ENCODE assay signal across 8 cellular contexts in genomic region chr13:113584205-113584869, GRCh38. TPM values are rescaled to one million over a fixed set of nuclear protein-coding genes. Genes with fewer than 3 reads are reported as not detected.
DNase-seq lines count a peak whose midpoint lies in the region; ATAC-seq and TF ChIP-seq lines count a peak whose summit lies in the region.

Gene TFDP1 (plus strand): TSS chr13:113584753. CDS start chr13:113585838, 1,085 bp downstream.

- peaks cover 28% of the 10 kb centered on the region for H3K4me1 Mint-ChIP-seq in activated B cell treated with CpG ODN at 0.5 μM for 24 hours

- H3K36me3 Mint-ChIP-seq in activated B cell treated with CpG ODN at 0.5 μM for 24 hours (ENCODE audit: low read depth): peaks cover 19% of the 10 kb centered on the region

- no peak for TF ChIP-seq CTCF in activated B cell treated with CpG ODN at 0.5 μM for 24 hours (IDR thresholded peaks at IDR 0.05)

- H3K4me3 Mint-ChIP-seq in activated B cell treated with CpG ODN at 0.5 μM for 24 hours: peak within 1 kb of the TSS; percentile 86

- CTCF ChIA-PET in activated B cell treated with CpG ODN at 0.5 μM for 24 hours (lab: Charles Lee): no interaction called here

- DNase-seq in AG20443 (ENCODE audit: low spot score) (peak; percentile 98), NCI-H226 (peak; percentile 80), activated B cell treated with CpG ODN at 0.5 μM for 24 hours (peak; percentile 55), cerebellar cortex (ENCODE audit: low spot score) (peak; percentile 87), islet precursor cell (peak; percentile 93)
- peak; percentile 76 for DNase-seq in stimulated activated CD4-positive, alpha-beta T cell treated with anti-CD3 and anti-CD28 coated beads, Interleukin-12 subunit alpha, Interleukin-12 subunit beta, amount 100 ng/mL, for 4 hours

- no peaks in the 10 kb centered on the region for H3K27me3 Mint-ChIP-seq in activated B cell treated with CpG ODN at 0.5 μM for 24 hours

- H3K27ac Mint-ChIP-seq in activated B cell treated with CpG ODN at 0.5 μM for 24 hours: peak within 1 kb of the TSS; percentile 60

- intact Hi-C loops in activated B cell treated with CpG ODN at 0.5 μM for 24 hours (cut with micrococcal nuclease): no loop called here

- POLR2A ChIA-PET in activated B cell treated with CpG ODN at 0.5 μM for 24 hours (lab: Charles Lee): no interaction called here

- no peaks in the 10 kb centered on the region for H3K9me3 Mint-ChIP-seq in activated B cell treated with CpG ODN at 0.5 μM for 24 hours

- peak; percentile 83 for ATAC-seq in GM19025 (IDR thresholded peaks at IDR 0.05; ENCODE audit: low read depth, unreplicated experiment)
- peak; percentile 87 for ATAC-seq in HG03175 (IDR thresholded peaks at IDR 0.05; ENCODE audit: unreplicated experiment)
- ATAC-seq in activated B cell treated with CpG ODN at 0.5 μM for 24 hours (ENCODE audit: low read depth): peak; percentile 92

RNA-seq across cellular contexts. Expression of gene TFDP1, which starts in this region (rescaled TPM):
- total RNA-seq in activated B cell treated with CpG ODN at 0.5 μM for 24 hours: 53.1 and 54.3 TPM in 2 replicates

Comparison
In these comparisons a context has a peak if more than half of its experiments do, and no peak if none do; other contexts are left out.
1. Peak in every context shown above with its lines: DNase-seq and ATAC-seq.